Comparison of ENCODE assay signal across 22 cellular contexts in the genomic region with DNA sequence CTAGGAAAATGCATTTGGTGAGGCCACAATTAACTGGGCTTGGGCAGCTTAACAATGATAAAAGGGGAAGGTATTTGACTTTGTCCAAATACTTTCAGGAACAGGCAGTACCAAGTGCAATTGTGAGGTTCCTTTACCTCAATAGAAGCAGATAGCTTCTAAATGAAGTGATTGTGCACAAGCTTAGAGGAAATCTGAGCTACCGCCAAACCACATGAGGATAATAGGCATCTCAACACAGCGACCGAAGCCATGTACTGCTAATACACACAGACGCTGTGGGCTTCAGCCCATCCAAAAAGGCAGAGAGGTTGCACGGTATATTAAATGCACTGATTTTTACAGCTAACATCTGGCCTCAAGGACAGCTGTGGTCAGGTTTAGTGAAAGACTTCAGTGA.
DNase-seq lines count a peak whose midpoint lies in the region; ATAC-seq, FAIRE-seq and TF ChIP-seq lines count a peak whose summit lies in the region.
"Had no signal": no experiment of that assay in that cellular context is flagged by ENCODE, and none has a peak within 500 bp of the region (broad histone marks: within the 10 kb centered on the region; RNA-seq: fewer than 3 reads in every experiment).

No MANE protein-coding gene starts in this region.

- H3K9me3 Mint-ChIP-seq in stimulated activated naive B cell treated with anti-CD40 and anti-IgM and Interleukin-4, amounts not matched to agents 10 μg/mL and 1 μg/mL and 100 μg/mL, for 72 hours, result peaks cover 0 to 2% of the 10 kb centered on the region in 2 donors
- H3K9me3 Mint-ChIP-seq in glutamatergic neuron (ENCODE audit: unreplicated experiment), result no peaks in the 10 kb centered on the region
- H3K9me3 Mint-ChIP-seq in activated naive CD8-positive, alpha-beta T cell treated with anti-CD3 and anti-CD28 coated beads, Interleukin-2, amount 50 U/mL, for 24 hours, result no peaks in the 10 kb centered on the region
- H3K9me3 Mint-ChIP-seq: activated CD4-positive, alpha-beta memory T cell treated with anti-CD3 and anti-CD28 coated beads, Interleukin-2, amount 10 ng/mL, durations not matched to agents 7 days and 5 days; dendritic cell treated with granulocyte-macrophage colony-stimulating factor and Interleukin-4, amounts not matched to agents 40 ng/mL and 50 ng/mL, for 4 days had no signal

- H3K27me3 ChIP-seq in SJCRH30, result no peaks in the 10 kb centered on the region
- H3K27me3 ChIP-seq: upper lobe of right lung had no signal

- H3K4me1 ChIP-seq in SJCRH30, result peaks cover 15% of the 10 kb centered on the region

- no peaks in the 10 kb centered on the region for H3K36me3 ChIP-seq in SJCRH30
- H3K36me3 ChIP-seq: upper lobe of right lung had no signal

- no peaks in the 10 kb centered on the region for H3K9me3 ChIP-seq in SJCRH30 (replicated peaks)
- H3K9me3 ChIP-seq: mucosa of descending colon, upper lobe of right lung had no signal

- no peaks in the 10 kb centered on the region for H3K36me3 Mint-ChIP-seq in stimulated activated naive B cell treated with anti-CD40 and anti-IgM and Interleukin-4, amounts not matched to agents 10 μg/mL and 1 μg/mL and 100 μg/mL, for 72 hours
- H3K36me3 Mint-ChIP-seq in glutamatergic neuron (ENCODE audit: unreplicated experiment), result no peaks in the 10 kb centered on the region
- H3K36me3 Mint-ChIP-seq in activated naive CD8-positive, alpha-beta T cell treated with anti-CD3 and anti-CD28 coated beads, Interleukin-2, amount 50 U/mL, for 24 hours (ENCODE audit: low read depth), result no peaks in the 10 kb centered on the region

- no peaks in the 10 kb centered on the region for H3K27me3 Mint-ChIP-seq in stimulated activated naive B cell treated with anti-CD40 and anti-IgM and Interleukin-4, amounts not matched to agents 10 μg/mL and 1 μg/mL and 100 μg/mL, for 72 hours
- no peaks in the 10 kb centered on the region for H3K27me3 Mint-ChIP-seq in glutamatergic neuron (ENCODE audit: unreplicated experiment)
- H3K27me3 Mint-ChIP-seq in activated naive CD8-positive, alpha-beta T cell treated with anti-CD3 and anti-CD28 coated beads, Interleukin-2, amount 50 U/mL, for 24 hours, result no peaks in the 10 kb centered on the region
- H3K27me3 Mint-ChIP-seq: activated CD4-positive, alpha-beta memory T cell treated with anti-CD3 and anti-CD28 coated beads, Interleukin-2, amount 10 ng/mL, durations not matched to agents 7 days and 5 days; dendritic cell treated with granulocyte-macrophage colony-stimulating factor and Interleukin-4, amounts not matched to agents 40 ng/mL and 50 ng/mL, for 4 days had no signal

- no peaks in the 10 kb centered on the region for H3K4me1 Mint-ChIP-seq in stimulated activated naive B cell treated with anti-CD40 and anti-IgM and Interleukin-4, amounts not matched to agents 10 μg/mL and 1 μg/mL and 100 μg/mL, for 72 hours
- H3K4me1 Mint-ChIP-seq in glutamatergic neuron (ENCODE audit: low read depth, unreplicated experiment), result no peaks in the 10 kb centered on the region
- H3K4me1 Mint-ChIP-seq in activated naive CD8-positive, alpha-beta T cell treated with anti-CD3 and anti-CD28 coated beads, Interleukin-2, amount 50 U/mL, for 24 hours, result no peaks in the 10 kb centered on the region
- H3K4me1 Mint-ChIP-seq: activated CD4-positive, alpha-beta memory T cell treated with anti-CD3 and anti-CD28 coated beads, Interleukin-2, amount 10 ng/mL, durations not matched to agents 7 days and 5 days had no signal

- no peak overlapping the region for H3K4me3 Mint-ChIP-seq in stimulated activated naive B cell treated with anti-CD40 and anti-IgM and Interleukin-4, amounts not matched to agents 10 μg/mL and 1 μg/mL and 100 μg/mL, for 72 hours
- H3K4me3 Mint-ChIP-seq in glutamatergic neuron (ENCODE audit: unreplicated experiment), result no peak overlapping the region
- no peak overlapping the region for H3K4me3 Mint-ChIP-seq in activated naive CD8-positive, alpha-beta T cell treated with anti-CD3 and anti-CD28 coated beads, Interleukin-2, amount 50 U/mL, for 24 hours
- H3K4me3 Mint-ChIP-seq: activated CD4-positive, alpha-beta memory T cell treated with anti-CD3 and anti-CD28 coated beads, Interleukin-2, amount 10 ng/mL, durations not matched to agents 7 days and 5 days; dendritic cell treated with granulocyte-macrophage colony-stimulating factor and Interleukin-4, amounts not matched to agents 40 ng/mL and 50 ng/mL, for 4 days had no signal

- TF ChIP-seq CTCF in glutamatergic neuron (IDR thresholded peaks at IDR 0.05; ENCODE audit: partially characterized antibody, unreplicated experiment), result no peak

- no peak overlapping the region for H3K27ac ChIP-seq in SJCRH30
- H3K27ac ChIP-seq: upper lobe of right lung had no signal

- DNase-seq in AG20443 (ENCODE audit: low spot score), result peak; percentile 24
- DNase-seq in SJCRH30, result peak; percentile 47 to 84
- DNase-seq in globus pallidus (ENCODE audit: low spot score), result peak; percentile 41
- DNase-seq in retina, result peak; percentile 52
- no peak for DNase-seq in stimulated activated naive B cell treated with anti-CD40 and anti-IgM and Interleukin-4, amounts not matched to agents 10 μg/mL and 1 μg/mL and 100 μg/mL, for 72 hours
- no peak for DNase-seq in glutamatergic neuron
- no peak for DNase-seq in activated naive CD8-positive, alpha-beta T cell treated with anti-CD3 and anti-CD28 coated beads, Interleukin-2, amount 50 U/mL, for 24 hours
- no peak for DNase-seq in RCC 7860 (ENCODE audit: low spot score)
- DNase-seq: ACHN; activated CD4-positive, alpha-beta memory T cell treated with anti-CD3 and anti-CD28 coated beads, Interleukin-2, amount 10 ng/mL, durations not matched to agents 7 days and 5 days; activated effector memory CD4-positive, alpha-beta T cell treated with anti-CD3 and anti-CD28 coated beads, Interleukin-2, amount 50 U/mL, for 16 hours; hippocampal formation; left ventricle myocardium superior; mucosa of descending colon; NCI-H187; NCI-H69; SW 1271; upper lobe of right lung had no signal

- H3K4me3 ChIP-seq in SJCRH30, result no peak overlapping the region
- H3K4me3 ChIP-seq: mucosa of descending colon, upper lobe of right lung had no signal

- no peak overlapping the region for H3K27ac Mint-ChIP-seq in stimulated activated naive B cell treated with anti-CD40 and anti-IgM and Interleukin-4, amounts not matched to agents 10 μg/mL and 1 μg/mL and 100 μg/mL, for 72 hours
- no peak overlapping the region for H3K27ac Mint-ChIP-seq in glutamatergic neuron (ENCODE audit: unreplicated experiment)
- no peak overlapping the region for H3K27ac Mint-ChIP-seq in activated naive CD8-positive, alpha-beta T cell treated with anti-CD3 and anti-CD28 coated beads, Interleukin-2, amount 50 U/mL, for 24 hours
- H3K27ac Mint-ChIP-seq: activated CD4-positive, alpha-beta memory T cell treated with anti-CD3 and anti-CD28 coated beads, Interleukin-2, amount 10 ng/mL, durations not matched to agents 7 days and 5 days; dendritic cell treated with granulocyte-macrophage colony-stimulating factor and Interleukin-4, amounts not matched to agents 40 ng/mL and 50 ng/mL, for 4 days had no signal

- no peak for FAIRE-seq in RCC 7860 (lab: Jason Lieb, UNC)
- FAIRE-seq: G401.6 had no signal

- no peak for ATAC-seq in stimulated activated naive B cell treated with anti-CD40 and anti-IgM and Interleukin-4, amounts not matched to agents 10 μg/mL and 1 μg/mL and 100 μg/mL, for 72 hours (replicated peaks)
- ATAC-seq in activated naive CD8-positive, alpha-beta T cell treated with anti-CD3 and anti-CD28 coated beads, Interleukin-2, amount 50 U/mL, for 24 hours, result no peak
- ATAC-seq: activated CD4-positive, CD25-positive, alpha-beta regulatory T cell treated with anti-CD3 and anti-CD28 coated beads, Interleukin-2, amount 50 U/mL, for 24 hours; left ventricle myocardium superior; mucosa of descending colon; Right ventricle myocardium inferior had no signal

Comparison
In these comparisons a context has a peak if more than half of its experiments do, and no peak if none do; other contexts are left out.
1. DNase-seq: peak in AG20443 (single experiment), SJCRH30 (2 of 2), globus pallidus (single experiment) and retina (single experiment); none in stimulated activated naive B cell treated with anti-CD40 and anti-IgM and Interleukin-4, amounts not matched to agents 10 μg/mL and 1 μg/mL and 100 μg/mL, for 72 hours (single experiment), glutamatergic neuron (single experiment), activated naive CD8-positive, alpha-beta T cell treated with anti-CD3 and anti-CD28 coated beads, Interleukin-2, amount 50 U/mL, for 24 hours (single experiment) and RCC 7860 (single experiment).